In genomic region chr19:45215391-45216191, GRCh38 we compare ENCODE assay signal across 13 cellular contexts. TPM values are rescaled to one million over a fixed set of nuclear protein-coding genes. Genes with fewer than 3 reads are reported as not detected.
DNase-seq lines count a peak whose midpoint lies in the region; ATAC-seq and TF ChIP-seq lines count a peak whose summit lies in the region.
"Had no signal": no experiment of that assay in that cellular context is flagged by ENCODE, and none has a peak within 500 bp of the region (broad histone marks: within the 10 kb centered on the region; RNA-seq: fewer than 3 reads in every experiment).

No MANE protein-coding gene starts in this region.

- intact Hi-C loops in mucosa of descending colon (cut with DNase I, micrococcal nuclease): no loop called here
- intact Hi-C loops in ascending aorta (cut with DNase I): no loop called here

- no peak overlapping the region for H3K27ac ChIP-seq in ascending aorta

- H3K4me3 ChIP-seq in epithelial cell of proximal tubule (ENCODE audit: low read depth, low read length): peak overlapping the region; percentile 6
- H3K4me3 ChIP-seq in mucosa of descending colon: no peak overlapping the region
- H3K4me3 ChIP-seq in ascending aorta: no peak overlapping the region

- no peaks in the 10 kb centered on the region for H3K36me3 ChIP-seq in mucosa of descending colon (ENCODE audit: low read depth)
- H3K36me3 ChIP-seq in ascending aorta: no peaks in the 10 kb centered on the region

- TF ChIP-seq CTCF in epithelial cell of proximal tubule (conservative IDR thresholded peaks at IDR 0.05; ENCODE audit: low read depth, low read length) (no peak), mucosa of descending colon (IDR thresholded peaks at IDR 0.05) (no peak), ascending aorta (IDR thresholded peaks at IDR 0.05) (no peak)

- peaks cover 7% of the 10 kb centered on the region for H3K27me3 ChIP-seq in ascending aorta

- H3K9me3 ChIP-seq in mucosa of descending colon (no peaks in the 10 kb centered on the region), ascending aorta (no peaks in the 10 kb centered on the region)
- H3K9me3 ChIP-seq: Caco-2 had no signal

- DNase-seq in DMS79 (lab: John Stamatoyannopoulos, UW): peak; percentile 15
- DNase-seq in NCI-H2081 treated with DMSO at 0.1 percent for 48 hours (lab: John Stamatoyannopoulos, UW): peak; percentile 16
- DNase-seq in epithelial cell of proximal tubule (ENCODE audit: low read depth): no peak
- no peak for DNase-seq in mucosa of descending colon
- no peak for DNase-seq in erythroblast (lab: John Stamatoyannopoulos, UW)
- DNase-seq in ascending aorta (ENCODE audit: low spot score in 2 of 2): no peak
- DNase-seq in activated CD4-positive, alpha-beta T cell treated with anti-CD3 and anti-CD28 coated beads, Interleukin-2, amount 50 U/mL, for 1 hour: no peak
- DNase-seq: activated CD4-positive, CD25-positive, alpha-beta regulatory T cell treated with anti-CD3 and anti-CD28 coated beads, Interleukin-2, amount 50 U/mL, for 72 hours; activated naive CD4-positive, alpha-beta T cell treated with anti-CD3 and anti-CD28 coated beads for 36 hours; Caco-2; NCI-H526 treated with DMSO at 0.1 percent for 48 hours; stimulated activated CD4-positive, alpha-beta T cell treated with anti-CD3 and anti-CD28 coated beads, Interleukin-2, amount 100 ng/mL, for 24 hours had no signal

- no peaks in the 10 kb centered on the region for H3K4me1 ChIP-seq in mucosa of descending colon (ENCODE audit: low read depth)
- no peaks in the 10 kb centered on the region for H3K4me1 ChIP-seq in ascending aorta
- H3K4me1 ChIP-seq: Caco-2 had no signal

- ATAC-seq in mucosa of descending colon: peak; percentile 16
- no peak for ATAC-seq in GM21390 (IDR thresholded peaks at IDR 0.05; ENCODE audit: unreplicated experiment)

- no peak for TF ChIP-seq POLR2A in erythroblast (IDR thresholded peaks at IDR 0.05; ENCODE audit: low read length)

RNA-seq across cellular contexts. Expression of gene EXOC3L2, which starts 29.6 kb away (rescaled TPM):
- total RNA-seq in epithelial cell of proximal tubule (0.12 TPM in 1 of 2 replicates, not detected in the other), mucosa of descending colon (1 to 10 TPM in 2 of 3 donors, under 1 TPM in 1; 0.70 to 1.4 (median 1.2) TPM), ascending aorta (33.5 TPM)
- total RNA-seq: activated naive CD4-positive, alpha-beta T cell treated with anti-CD3 and anti-CD28 coated beads for 36 hours; Caco-2 had no signal

RNA-seq across cellular contexts. Expression of gene MARK4, which starts 35.5 kb away (rescaled TPM):
- total RNA-seq in epithelial cell of proximal tubule (12.6 and 15.0 TPM in 2 replicates), mucosa of descending colon (10 to 100 TPM; 15.7 to 34.6 (median 17.0) TPM), ascending aorta (22.8 TPM)

RNA-seq across cellular contexts. Expression of gene BLOC1S3, which starts 37.0 kb away (rescaled TPM):
- total RNA-seq in epithelial cell of proximal tubule (5.4 and 11.5 TPM in 2 replicates), mucosa of descending colon (10 to 100 TPM in 2 of 3 donors, 1 to 10 TPM in 1; 9.8 to 12.3 (median 11.6) TPM), ascending aorta (0.32 TPM)

RNA-seq across cellular contexts. Expression of gene TRAPPC6A, which starts 37.6 kb away (rescaled TPM):
- total RNA-seq in epithelial cell of proximal tubule (9.5 and 16.5 TPM in 2 replicates), mucosa of descending colon (10 to 100 TPM; 29.0 to 45.1 (median 37.4) TPM), ascending aorta (18.3 TPM)

RNA-seq across cellular contexts. Expression of gene NKPD1, which starts 54.8 kb away (rescaled TPM):
- total RNA-seq in epithelial cell of proximal tubule (0.29 TPM in 1 of 2 replicates, not detected in the other), mucosa of descending colon (not detected), ascending aorta (not detected)

Comparison
In these comparisons a context has a peak if more than half of its experiments do, and no peak if none do; other contexts are left out.
1. DNase-seq: peak in DMS79 (single experiment) and NCI-H2081 treated with DMSO at 0.1 percent for 48 hours (single experiment); none in epithelial cell of proximal tubule (single experiment), mucosa of descending colon (0 of 3), erythroblast (0 of 2), ascending aorta (0 of 2) and activated CD4-positive, alpha-beta T cell treated with anti-CD3 and anti-CD28 coated beads, Interleukin-2, amount 50 U/mL, for 1 hour (single experiment).
2. RNA of gene EXOC3L2, which starts 29.6 kb away (total RNA-seq): 33.5 TPM in ascending aorta (single experiment); 0.70 to 1.4 TPM in mucosa of descending colon and 0.12 TPM in epithelial cell of proximal tubule; every median in the first group is over 10 times any median in the second.